Comparison of ENCODE assay signal across 12 cellular contexts in the genomic region with DNA sequence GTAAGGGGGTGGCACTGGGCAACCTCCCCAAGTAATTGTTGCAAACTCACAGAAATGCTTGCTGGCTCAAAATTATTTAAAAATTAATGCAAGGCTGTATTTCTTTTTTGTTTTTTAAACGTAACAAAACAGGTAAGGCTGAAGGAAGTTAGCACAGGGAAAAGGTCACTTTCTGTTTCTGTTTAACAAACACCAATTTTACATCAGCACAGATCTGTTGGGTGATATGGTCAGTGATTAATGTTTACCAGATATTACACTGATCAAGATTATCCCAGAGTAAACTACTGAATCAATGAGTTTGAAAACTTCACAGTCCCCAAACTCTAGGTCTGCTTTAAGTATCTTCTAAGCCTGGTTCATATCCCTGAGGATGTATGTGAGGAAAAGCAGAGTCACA.
DNase-seq lines count a peak whose midpoint lies in the region; ATAC-seq and TF ChIP-seq lines count a peak whose summit lies in the region.
"Had no signal": no experiment of that assay in that cellular context is flagged by ENCODE, and none has a peak within 500 bp of the region (broad histone marks: within the 10 kb centered on the region; RNA-seq: fewer than 3 reads in every experiment).

No MANE protein-coding gene starts in this region.

- H3K4me3 Mint-ChIP-seq in CD4-positive, alpha-beta T cell, result no peak overlapping the region
- H3K4me3 Mint-ChIP-seq in IgD-negative memory B cell, result no peak overlapping the region
- peak overlapping the region in 1 of 2 donors; percentile 15 for H3K4me3 Mint-ChIP-seq in effector memory CD8-positive, alpha-beta T cell

- H3K27me3 Mint-ChIP-seq in CD4-positive, alpha-beta T cell, result no peaks in the 10 kb centered on the region
- no peaks in the 10 kb centered on the region for H3K27me3 Mint-ChIP-seq in IgD-negative memory B cell
- no peaks in the 10 kb centered on the region for H3K27me3 Mint-ChIP-seq in effector memory CD8-positive, alpha-beta T cell

- H4K20me1 ChIP-seq in osteoblast (ENCODE audit: insufficient read depth, low read length) (peaks cover 18% of the 10 kb centered on the region), smooth muscle cell (ENCODE audit: low read depth) (peaks cover 44% of the 10 kb centered on the region)

- H3K79me2 ChIP-seq in osteoblast (ENCODE audit: insufficient read depth, low read length), result peaks cover 98% of the 10 kb centered on the region
- H3K79me2 ChIP-seq in smooth muscle cell (ENCODE audit: low read depth), result no peaks in the 10 kb centered on the region

- CTCF ChIA-PET in CD4-positive, alpha-beta T cell (lab: Charles Lee), result no interaction called here

- H3K9me3 ChIP-seq in CD4-positive, alpha-beta T cell (ENCODE audit: control insufficient read depth, low read length), result no peaks in the 10 kb centered on the region
- H3K9me3 ChIP-seq in osteoblast (ENCODE audit: low read depth, low read length), result no peaks in the 10 kb centered on the region
- no peaks in the 10 kb centered on the region for H3K9me3 ChIP-seq in smooth muscle cell (replicated peaks; ENCODE audit: low read depth)

- H3K36me3 Mint-ChIP-seq in CD4-positive, alpha-beta T cell (ENCODE audit: low read depth), result peaks cover 92% of the 10 kb centered on the region
- peaks cover 9% of the 10 kb centered on the region for H3K36me3 Mint-ChIP-seq in IgD-negative memory B cell
- H3K36me3 Mint-ChIP-seq in effector memory CD8-positive, alpha-beta T cell (ENCODE audit: insufficient read depth), result peaks cover 16% of the 10 kb centered on the region

- H3K36me3 ChIP-seq in osteoblast (ENCODE audit: insufficient read depth, low read length) (peaks cover 33% of the 10 kb centered on the region), smooth muscle cell (ENCODE audit: low read depth) (no peaks in the 10 kb centered on the region)

- H3K9me3 Mint-ChIP-seq in CD4-positive, alpha-beta T cell, result no peaks in the 10 kb centered on the region
- H3K9me3 Mint-ChIP-seq in IgD-negative memory B cell, result no peaks in the 10 kb centered on the region
- H3K9me3 Mint-ChIP-seq in effector memory CD8-positive, alpha-beta T cell, result no peaks in the 10 kb centered on the region

- intact Hi-C loops in CD4-positive, alpha-beta T cell (cut with DNase I, micrococcal nuclease), result no loop called here

- H3K27me3 ChIP-seq in CD4-positive, alpha-beta T cell (ENCODE audit: control insufficient read depth, insufficient read depth, low read length), result no peaks in the 10 kb centered on the region
- no peaks in the 10 kb centered on the region for H3K27me3 ChIP-seq in osteoblast (ENCODE audit: insufficient read depth, low read length)
- H3K27me3 ChIP-seq in smooth muscle cell (ENCODE audit: low read depth), result no peaks in the 10 kb centered on the region
- H3K27me3 ChIP-seq: BLaER1 treated with 17β-estradiol and CSF1 and Interleukin-3, amounts not matched to agents 10 nM and 100 nM had no signal

- H3K4me2 ChIP-seq in osteoblast (ENCODE audit: insufficient read depth, low read length) (peak overlapping the region; percentile 54), smooth muscle cell (no peak overlapping the region)

- H3F3A ChIP-seq in smooth muscle cell (ENCODE audit: low read depth), result no peaks in the 10 kb centered on the region

- H3K4me1 ChIP-seq in osteoblast (ENCODE audit: insufficient read depth, low read length) (peaks cover 33% of the 10 kb centered on the region), smooth muscle cell (ENCODE audit: low read depth) (no peaks in the 10 kb centered on the region)

- no peak for ATAC-seq in CD4-positive, alpha-beta T cell (ENCODE audit: poor library complexity)
- no peak for ATAC-seq in effector memory CD8-positive, alpha-beta T cell (replicated peaks)
- no peak for ATAC-seq in HG03442 (IDR thresholded peaks at IDR 0.05; ENCODE audit: unreplicated experiment)

- H3K9ac ChIP-seq in smooth muscle cell (ENCODE audit: low read depth), result no peak overlapping the region
- H3K9ac ChIP-seq: BLaER1 treated with 17β-estradiol and CSF1 and Interleukin-3, amounts not matched to agents 10 nM and 100 nM had no signal

- H3K4me3 ChIP-seq in osteoblast (ENCODE audit: insufficient read depth, low read length) (no peak overlapping the region), smooth muscle cell (no peak overlapping the region)
- H3K4me3 ChIP-seq: BLaER1 treated with 17β-estradiol and CSF1 and Interleukin-3, amounts not matched to agents 10 nM and 100 nM had no signal

- WGBS in smooth muscle cell (ENCODE audit: low lambda C conversion rate), result 96% methylated on average over 1 of the region's 1 CpG

- no peak overlapping the region for H2AFZ ChIP-seq in osteoblast (ENCODE audit: low read length)
- no peak overlapping the region for H2AFZ ChIP-seq in smooth muscle cell (ENCODE audit: low read depth)

- no peak overlapping the region for H3K27ac ChIP-seq in CD4-positive, alpha-beta T cell (ENCODE audit: low read depth, low read length)
- H3K27ac ChIP-seq in osteoblast (ENCODE audit: low read depth, low read length) (peak overlapping the region; percentile 46), smooth muscle cell (ENCODE audit: low read depth) (no peak overlapping the region)

- TF ChIP-seq CTCF in CD4-positive, alpha-beta T cell (IDR thresholded peaks at IDR 0.05), result no peak
- TF ChIP-seq CTCF in osteoblast (IDR thresholded peaks at IDR 0.05; ENCODE audit: extremely low read depth, low read depth, low read length), result no peak
- no peak for TF ChIP-seq CTCF in smooth muscle cell (IDR thresholded peaks at IDR 0.05; ENCODE audit: borderline replicate concordance, insufficient read depth, poor library complexity, severe bottlenecking)

- peak overlapping the region; percentile 25 for H3K27ac Mint-ChIP-seq in CD4-positive, alpha-beta T cell
- H3K27ac Mint-ChIP-seq in IgD-negative memory B cell, result peak overlapping the region in 2 of 3 donors; percentile 21
- peak overlapping the region; percentile 80 to 84 for H3K27ac Mint-ChIP-seq in effector memory CD8-positive, alpha-beta T cell

- POLR2A ChIA-PET in CD4-positive, alpha-beta T cell (lab: Charles Lee), result no interaction called here

- H3K4me1 Mint-ChIP-seq in CD4-positive, alpha-beta T cell (ENCODE audit: low read depth), result peaks cover 95% of the 10 kb centered on the region
- peaks cover 37 to 56% (median 47%) of the 10 kb centered on the region in 3 donors for H3K4me1 Mint-ChIP-seq in IgD-negative memory B cell
- H3K4me1 Mint-ChIP-seq in effector memory CD8-positive, alpha-beta T cell (ENCODE audit: low read depth in 2 of 2), result peaks cover 43 to 66% of the 10 kb centered on the region in 2 donors

- DNase-seq in CD4-positive, alpha-beta T cell, result no peak
- no peak for DNase-seq in effector memory CD8-positive, alpha-beta T cell
- DNase-seq in osteoblast (ENCODE audit: insufficient read length, low spot score, missing footprints), result no peak
- no peak for DNase-seq in KG1 (lab: John Stamatoyannopoulos, UW)
- DNase-seq in stimulated activated CD4-positive, alpha-beta T cell treated with anti-CD3 and anti-CD28 coated beads, Interleukin-2, amount 100 ng/mL, for 48 hours, result no peak
- no peak for DNase-seq in smooth muscle cell (lab: John Stamatoyannopoulos, UW; ENCODE audit: unreplicated experiment)
- DNase-seq: activated T-cell treated with anti-CD3 and anti-CD28 coated beads for 4 hours, EL, SIG-M5 had no signal

Comparison
In these comparisons a context has a peak if more than half of its experiments do, and no peak if none do; other contexts are left out.
1. H3K27ac Mint-ChIP-seq: peak in every context shown above with its lines; median percentile 82 in effector memory CD8-positive, alpha-beta T cell; 25 in CD4-positive, alpha-beta T cell; 21 in IgD-negative memory B cell.